20 cellular contexts compared by ENCODE assay signal in the genomic region with DNA sequence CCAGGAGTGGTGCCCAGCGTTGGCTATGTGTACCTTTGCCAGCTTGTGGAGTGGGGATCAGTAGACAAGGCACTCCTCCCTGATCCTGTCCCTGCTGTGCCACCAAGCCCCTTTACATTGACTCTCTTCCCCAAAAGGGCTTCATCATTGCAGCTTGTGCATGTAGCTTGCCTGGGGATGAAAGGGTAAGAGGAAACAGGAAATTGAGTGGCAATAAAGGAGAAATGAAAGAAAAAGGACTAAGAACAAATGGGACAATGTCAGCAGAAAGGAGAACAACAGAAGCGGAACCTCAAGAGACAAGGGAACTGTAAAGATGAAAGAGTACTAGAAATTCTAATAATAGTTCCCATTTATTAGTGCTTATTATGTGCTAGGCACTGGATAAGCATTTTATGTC. TPM values are rescaled to one million over a fixed set of nuclear protein-coding genes. Genes with fewer than 3 reads are reported as not detected.
DNase-seq lines count a peak whose midpoint lies in the region; ATAC-seq, FAIRE-seq and TF ChIP-seq lines count a peak whose summit lies in the region.
"Had no signal": no experiment of that assay in that cellular context is flagged by ENCODE, and none has a peak within 500 bp of the region (broad histone marks: within the 10 kb centered on the region; RNA-seq: fewer than 3 reads in every experiment).

No MANE protein-coding gene starts in this region.

- peaks cover 28 to 38% (median 34%) of the 10 kb centered on the region in 3 donors for H3K4me1 Mint-ChIP-seq in IgD-negative memory B cell
- no peaks in the 10 kb centered on the region for H3K4me1 Mint-ChIP-seq in activated CD8-positive, alpha-beta T cell treated with anti-CD3 and anti-CD28 coated beads, Interleukin-2, amount 10 ng/mL, durations not matched to agents 7 days and 5 days (ENCODE audit: low read depth)
- no peaks in the 10 kb centered on the region for H3K4me1 Mint-ChIP-seq in effector memory CD8-positive, alpha-beta T cell (ENCODE audit: low read depth in 2 of 2)
- H3K4me1 Mint-ChIP-seq: nephron had no signal

- H3K27me3 ChIP-seq in BLaER1 = no peaks in the 10 kb centered on the region
- no peaks in the 10 kb centered on the region for H3K27me3 ChIP-seq in mucosa of rectum (ENCODE audit: control insufficient read depth in 2 of 2, insufficient read depth in 2 of 2, low read length in 2 of 2)
- H3K27me3 ChIP-seq: adrenal gland had no signal

- no peak for ATAC-seq in activated CD8-positive, alpha-beta T cell treated with anti-CD3 and anti-CD28 coated beads, Interleukin-2, amount 10 ng/mL, durations not matched to agents 7 days and 5 days
- ATAC-seq in effector memory CD8-positive, alpha-beta T cell (replicated peaks) = no peak
- ATAC-seq: left lobe of liver, T-cell had no signal

- CTCF ChIA-PET in activated CD8-positive, alpha-beta T cell treated with anti-CD3 and anti-CD28 coated beads, Interleukin-2, amount 10 ng/mL, durations not matched to agents 7 days and 5 days (lab: Charles Lee) = no interaction called here

- H3K27ac Mint-ChIP-seq in IgD-negative memory B cell = peak overlapping the region; percentile 55 to 96 (median 89)
- no peak overlapping the region for H3K27ac Mint-ChIP-seq in activated CD8-positive, alpha-beta T cell treated with anti-CD3 and anti-CD28 coated beads, Interleukin-2, amount 10 ng/mL, durations not matched to agents 7 days and 5 days
- H3K27ac Mint-ChIP-seq in effector memory CD8-positive, alpha-beta T cell = no peak overlapping the region
- H3K27ac Mint-ChIP-seq: activated CD4-positive, alpha-beta memory T cell treated with anti-CD3 and anti-CD28 coated beads for 36 hours; nephron; T-cell had no signal

- H3K4me2 ChIP-seq in BLaER1 = peak overlapping the region; percentile 55

- POLR2A ChIA-PET in activated CD8-positive, alpha-beta T cell treated with anti-CD3 and anti-CD28 coated beads, Interleukin-2, amount 10 ng/mL, durations not matched to agents 7 days and 5 days (lab: Charles Lee) = no interaction called here

- H3K36me3 Mint-ChIP-seq in IgD-negative memory B cell = no peaks in the 10 kb centered on the region
- H3K36me3 Mint-ChIP-seq in activated CD8-positive, alpha-beta T cell treated with anti-CD3 and anti-CD28 coated beads, Interleukin-2, amount 10 ng/mL, durations not matched to agents 7 days and 5 days (ENCODE audit: low read depth) = no peaks in the 10 kb centered on the region
- H3K36me3 Mint-ChIP-seq in effector memory CD8-positive, alpha-beta T cell (ENCODE audit: insufficient read depth) = no peaks in the 10 kb centered on the region
- H3K36me3 Mint-ChIP-seq: activated CD4-positive, alpha-beta memory T cell treated with anti-CD3 and anti-CD28 coated beads for 36 hours; T-cell had no signal

- H3K9me3 ChIP-seq in BLaER1 (peaks cover 4% of the 10 kb centered on the region; the same call in 1 of the 2 replicates), mucosa of rectum (ENCODE audit: control insufficient read depth in 2 of 2, low read length in 2 of 2) (no peaks in the 10 kb centered on the region)
- H3K9me3 ChIP-seq: adrenal gland had no signal

- H3K27me3 Mint-ChIP-seq in IgD-negative memory B cell = peaks cover 1% of the 10 kb centered on the region
- H3K27me3 Mint-ChIP-seq in activated CD8-positive, alpha-beta T cell treated with anti-CD3 and anti-CD28 coated beads, Interleukin-2, amount 10 ng/mL, durations not matched to agents 7 days and 5 days (ENCODE audit: low read depth) = peaks cover 2% of the 10 kb centered on the region
- peaks cover 5 to 34% of the 10 kb centered on the region in 2 donors for H3K27me3 Mint-ChIP-seq in effector memory CD8-positive, alpha-beta T cell

- H3K4me3 Mint-ChIP-seq in IgD-negative memory B cell = peak overlapping the region; percentile 21 to 82 (median 44)
- H3K4me3 Mint-ChIP-seq in activated CD8-positive, alpha-beta T cell treated with anti-CD3 and anti-CD28 coated beads, Interleukin-2, amount 10 ng/mL, durations not matched to agents 7 days and 5 days = no peak overlapping the region
- H3K4me3 Mint-ChIP-seq in effector memory CD8-positive, alpha-beta T cell = no peak overlapping the region
- H3K4me3 Mint-ChIP-seq: activated CD4-positive, alpha-beta memory T cell treated with anti-CD3 and anti-CD28 coated beads for 36 hours; nephron; T-cell had no signal

- FAIRE-seq in H54 (lab: Jason Lieb, UNC) = no peak
- FAIRE-seq: GM18507 had no signal

- no peaks in the 10 kb centered on the region for H4K20me1 ChIP-seq in BLaER1

- H3K27ac ChIP-seq in BLaER1 = no peak overlapping the region
- H3K27ac ChIP-seq in mucosa of rectum (ENCODE audit: low read depth in 2 of 2, low read length in 2 of 2) = peak overlapping the region; percentile 4 to 36

- H3K4me3 ChIP-seq in BLaER1 = no peak overlapping the region
- no peak overlapping the region for H3K4me3 ChIP-seq in mucosa of rectum (ENCODE audit: low read length in 2 of 2)
- H3K4me3 ChIP-seq: adrenal gland had no signal

- TF ChIP-seq POLR2A in H54 (IDR thresholded peaks at IDR 0.05; ENCODE audit: low read depth, low read length) = no peak

- H3K36me3 ChIP-seq in BLaER1 (no peaks in the 10 kb centered on the region), mucosa of rectum (ENCODE audit: control insufficient read depth in 2 of 2, insufficient read depth in 2 of 2, low read length in 2 of 2) (no peaks in the 10 kb centered on the region)
- H3K36me3 ChIP-seq: adrenal gland had no signal

- H3K4me1 ChIP-seq in BLaER1 (peaks cover 24% of the 10 kb centered on the region), mucosa of rectum (ENCODE audit: control insufficient read depth in 2 of 2, insufficient read depth in 2 of 2, low read length in 2 of 2) (no peaks in the 10 kb centered on the region)
- H3K4me1 ChIP-seq: adrenal gland had no signal

- peaks cover 0 to 3% (median 2%) of the 10 kb centered on the region in 3 donors for H3K9me3 Mint-ChIP-seq in IgD-negative memory B cell
- H3K9me3 Mint-ChIP-seq in activated CD8-positive, alpha-beta T cell treated with anti-CD3 and anti-CD28 coated beads, Interleukin-2, amount 10 ng/mL, durations not matched to agents 7 days and 5 days (ENCODE audit: insufficient read depth) = no peaks in the 10 kb centered on the region
- no peaks in the 10 kb centered on the region for H3K9me3 Mint-ChIP-seq in effector memory CD8-positive, alpha-beta T cell
- H3K9me3 Mint-ChIP-seq: activated CD4-positive, alpha-beta memory T cell treated with anti-CD3 and anti-CD28 coated beads for 36 hours; T-cell had no signal

- DNase-seq in SKM-1 treated with dmso at 0.1 percent for 144 hours (lab: John Stamatoyannopoulos, UW; ENCODE audit: unreplicated experiment) = peak; percentile 78
- no peak for DNase-seq in NCI-H2227 (lab: John Stamatoyannopoulos, UW; ENCODE audit: unreplicated experiment)
- DNase-seq in activated CD8-positive, alpha-beta T cell treated with anti-CD3 and anti-CD28 coated beads, Interleukin-2, amount 10 ng/mL, durations not matched to agents 7 days and 5 days = no peak
- DNase-seq in H54 (ENCODE audit: insufficient read length, low spot score) = no peak
- DNase-seq in effector memory CD8-positive, alpha-beta T cell = no peak
- DNase-seq: activated CD4-positive, alpha-beta memory T cell treated with anti-CD3 and anti-CD28 coated beads for 36 hours; central memory CD4-positive, alpha-beta T cell; effector memory CD4-positive, alpha-beta T cell; NCI-H2029; NCI-H526; retina; substantia nigra; T-cell had no signal

- H3K9ac ChIP-seq in BLaER1 (no peak overlapping the region), mucosa of rectum (ENCODE audit: low read depth in 1 of 2, low read length in 2 of 2) (no peak overlapping the region)

RNA-seq across cellular contexts. Expression of a gene that starts 8.7 kb away (rescaled TPM):
- 31.1 TPM for polyA plus RNA-seq in IgD-negative memory B cell
- under 1 TPM in 1 of 2 experiments, not detected in 1; 0.05 TPM for total RNA-seq in activated CD8-positive, alpha-beta T cell treated with anti-CD3 and anti-CD28 coated beads, Interleukin-2, amount 10 ng/mL, durations not matched to agents 7 days and 5 days

Comparison
In these comparisons a context has a peak if more than half of its experiments do, and no peak if none do; other contexts are left out.
1. H3K27ac Mint-ChIP-seq: peak in IgD-negative memory B cell (3 of 3); none in activated CD8-positive, alpha-beta T cell treated with anti-CD3 and anti-CD28 coated beads, Interleukin-2, amount 10 ng/mL, durations not matched to agents 7 days and 5 days (single experiment) and effector memory CD8-positive, alpha-beta T cell (0 of 2).
2. H3K4me3 Mint-ChIP-seq: peak in IgD-negative memory B cell (4 of 4); none in activated CD8-positive, alpha-beta T cell treated with anti-CD3 and anti-CD28 coated beads, Interleukin-2, amount 10 ng/mL, durations not matched to agents 7 days and 5 days (single experiment) and effector memory CD8-positive, alpha-beta T cell (0 of 2).